In genomic region chr7:105808703-105809590, GRCh38 we compare ENCODE assay signal across 1 cellular context.
A peak's percentile ranks its signal among the peaks of the same experiment; 100 is the strongest.
TF ChIP-seq lines count a peak whose summit lies in the region.

No MANE protein-coding gene starts in this region.

TF ChIP-seq in GM12878, 131 proteins besides CTCF, POLR2A, EP300 and RAD21 (continued from another document):
- TF ChIP-seq BCL3 (IDR thresholded peaks at IDR 0.05; ENCODE audit: borderline replicate concordance, insufficient read depth, low read depth, low read length, poor library complexity, severe bottlenecking) (peak; percentile 94), WRNIP1 (IDR thresholded peaks at IDR 0.05; ENCODE audit: borderline replicate concordance, low read depth, low read length) (peak; percentile 90; the same call in 1 of the 2 replicates), HDAC2 (IDR thresholded peaks at IDR 0.05) (no peak), EED (IDR thresholded peaks at IDR 0.05; ENCODE audit: low read depth) (peak; percentile 91), ZNF622 (IDR thresholded peaks at IDR 0.05) (no peak), ZBTB4 (CRISPR knock-in tag; IDR thresholded peaks at IDR 0.05) (no peak), ZNF592 (IDR thresholded peaks at IDR 0.05) (peak; percentile 62; the same call in 1 of the 2 replicates), USF1 (IDR thresholded peaks at IDR 0.05; ENCODE audit: borderline replicate concordance, extremely low read length, insufficient read depth, low read depth, low read length) (no peak), MLLT1 (IDR thresholded peaks at IDR 0.05) (peak; percentile 89), MYB (IDR thresholded peaks at IDR 0.05; ENCODE audit: borderline replicate concordance, low read depth, low read length) (peak; percentile 64; the same call in 1 of the 2 replicates), MYC (IDR thresholded peaks at IDR 0.05; ENCODE audit: insufficient read depth, insufficient read length, insufficient replicate concordance, low read length, severe bottlenecking) (no peak), USF2 (IDR thresholded peaks at IDR 0.05; ENCODE audit: borderline replicate concordance, low read depth, low read length) (no peak), ETV6 (conservative IDR thresholded peaks at IDR 0.05 in 1 of 2, IDR thresholded peaks at IDR 0.05 in 1 of 2; ENCODE audit: borderline replicate concordance in 1 of 2, low read depth in 1 of 2) (peak in 1 of 2 experiments; percentile 99; a peak in 2 of 4 replicates), FOS (IDR thresholded peaks at IDR 0.05; ENCODE audit: borderline replicate concordance, extremely low read depth, insufficient read length) (no peak), HSF1 (IDR thresholded peaks at IDR 0.05; ENCODE audit: low read depth, low read length) (no peak), CHD2 (IDR thresholded peaks at IDR 0.05; ENCODE audit: borderline replicate concordance, low read depth, low read length) (peak; percentile 90), ZNF24 (IDR thresholded peaks at IDR 0.05) (peak; percentile 79), SMARCA5 (IDR thresholded peaks at IDR 0.05) (peak; percentile 43; the same call in 1 of the 2 replicates), PBX3 (IDR thresholded peaks at IDR 0.05; ENCODE audit: insufficient replicate concordance, low read depth, low read length) (no peak), SIX5 (IDR thresholded peaks at IDR 0.05; ENCODE audit: low read depth, low read length, severe bottlenecking) (no peak), ZZZ3 (IDR thresholded peaks at IDR 0.05; ENCODE audit: control insufficient read depth, insufficient read length, low read depth) (no peak), BCL11A (IDR thresholded peaks at IDR 0.05; ENCODE audit: low read depth, low read length) (peak; percentile 99), IRF5 (IDR thresholded peaks at IDR 0.05; ENCODE audit: borderline replicate concordance) (no peak), CBX3 (IDR thresholded peaks at IDR 0.05; ENCODE audit: borderline replicate concordance, low read depth) (no peak), PAX8 (IDR thresholded peaks at IDR 0.05) (no peak), BHLHE40 (IDR thresholded peaks at IDR 0.05; ENCODE audit: borderline replicate concordance in 1 of 2, low read depth in 2 of 2, low read length in 1 of 2) (peak; percentile 92 to 94), ELK1 (IDR thresholded peaks at IDR 0.05; ENCODE audit: low read depth, low read length) (no peak), ZNF687 (IDR thresholded peaks at IDR 0.05) (peak; percentile 56; the same call in 1 of the 2 replicates), HDGF (IDR thresholded peaks at IDR 0.05) (0 out of 2 replicates have a peak, but pooled peaks have one; percentile 14), HDAC6 (IDR thresholded peaks at IDR 0.05; ENCODE audit: unreplicated experiment) (no peak), POLR2AphosphoS2 (IDR thresholded peaks at IDR 0.05; ENCODE audit: low read depth, low read length) (0 out of 2 replicates have a peak, but pooled peaks have one; percentile 20), CBFB (IDR thresholded peaks at IDR 0.05; ENCODE audit: low read depth) (peak; percentile 93)
